Comparison of ENCODE assay signal across 1 cellular context in the genomic region with DNA sequence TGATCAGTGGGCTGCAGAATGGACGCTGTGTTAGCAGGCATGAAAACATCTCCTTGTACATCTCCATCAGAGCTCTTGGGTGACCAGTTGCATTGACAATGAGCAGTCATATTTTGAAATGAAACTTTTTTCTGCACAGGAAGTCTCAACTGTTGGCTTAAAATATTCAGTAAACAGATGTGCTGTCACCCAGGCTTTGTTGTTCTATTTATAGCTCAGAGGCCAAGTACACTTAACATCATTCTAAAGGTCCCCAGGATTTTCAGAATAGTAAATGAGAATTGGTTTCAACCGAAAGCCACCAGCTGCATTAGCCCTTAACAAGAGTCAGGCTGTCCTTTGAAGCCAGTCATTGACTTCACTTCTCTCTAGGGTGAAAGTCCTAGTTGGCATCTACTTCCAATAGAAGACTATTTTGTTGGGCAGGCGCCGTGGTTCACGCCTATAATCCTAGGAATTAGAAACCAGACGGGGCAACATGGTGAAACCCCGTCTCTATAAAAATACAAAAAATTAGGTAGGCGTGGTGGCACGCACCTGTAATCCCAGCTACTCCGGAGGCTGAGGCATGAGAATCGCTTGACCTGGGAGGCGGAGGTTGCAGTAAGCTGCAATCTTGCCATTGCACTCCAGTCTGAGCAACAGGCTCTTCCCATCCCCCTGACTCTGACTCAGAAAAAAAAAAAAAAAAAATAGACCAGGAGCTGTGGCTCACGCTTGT.
TF ChIP-seq lines count a peak whose summit lies in the region.

No MANE protein-coding gene starts in this region.

TF ChIP-seq in WTC11, 78 proteins besides CTCF, POLR2A, EP300 and RAD21 (continued from another document):
- TF ChIP-seq ZBTB21 (CRISPR knock-in tag; IDR thresholded peaks at IDR 0.05; ENCODE audit: borderline replicate concordance) = no peak
- no peak for TF ChIP-seq FOXJ3 (CRISPR knock-in tag; IDR thresholded peaks at IDR 0.05; ENCODE audit: borderline replicate concordance)
- TF ChIP-seq HMGXB4 (CRISPR knock-in tag; IDR thresholded peaks at IDR 0.05) = no peak
- TF ChIP-seq GTF2I (CRISPR knock-in tag; conservative IDR thresholded peaks at IDR 0.05) = no peak
- TF ChIP-seq, protein P1, sequence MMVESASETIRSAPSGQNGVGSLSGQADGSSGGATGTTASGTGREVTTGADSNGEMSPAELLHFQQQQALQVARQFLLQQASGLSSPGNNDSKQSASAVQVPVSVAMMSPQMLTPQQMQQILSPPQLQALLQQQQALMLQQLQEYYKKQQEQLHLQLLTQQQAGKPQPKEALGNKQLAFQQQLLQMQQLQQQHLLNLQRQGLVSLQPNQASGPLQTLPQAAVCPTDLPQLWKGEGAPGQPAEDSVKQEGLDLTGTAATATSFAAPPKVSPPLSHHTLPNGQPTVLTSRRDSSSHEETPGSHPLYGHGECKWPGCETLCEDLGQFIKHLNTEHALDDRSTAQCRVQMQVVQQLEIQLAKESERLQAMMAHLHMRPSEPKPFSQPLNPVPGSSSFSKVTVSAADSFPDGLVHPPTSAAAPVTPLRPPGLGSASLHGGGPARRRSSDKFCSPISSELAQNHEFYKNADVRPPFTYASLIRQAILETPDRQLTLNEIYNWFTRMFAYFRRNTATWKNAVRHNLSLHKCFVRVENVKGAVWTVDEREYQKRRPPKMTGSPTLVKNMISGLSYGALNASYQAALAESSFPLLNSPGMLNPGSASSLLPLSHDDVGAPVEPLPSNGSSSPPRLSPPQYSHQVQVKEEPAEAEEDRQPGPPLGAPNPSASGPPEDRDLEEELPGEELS (CRISPR knock-in tag; IDR thresholded peaks at IDR 0.05) = no peak
- no peak for TF ChIP-seq ZNF425 (CRISPR knock-in tag; conservative IDR thresholded peaks at IDR 0.05)
